22 cellular contexts compared by ENCODE assay signal in genomic region chr5:98957307-98957706, GRCh38.
"Had no signal": no experiment of that assay in that cellular context is flagged by ENCODE, and none has a peak within 500 bp of the region (broad histone marks: within the 10 kb centered on the region; RNA-seq: fewer than 3 reads in every experiment).

No MANE protein-coding gene starts in this region.

- H3K36me3 ChIP-seq: esophagus squamous epithelium, lower lobe of right lung, neutrophil, right lobe of liver, stomach, thyroid gland had no signal

- H3K4me2 ChIP-seq: smooth muscle cell had no signal

- H3K4me3 ChIP-seq: esophagus squamous epithelium, lower lobe of right lung, right lobe of liver, smooth muscle cell, stomach, thyroid gland had no signal

- H3K9ac ChIP-seq: parathyroid adenoma had no signal

- H2AFZ ChIP-seq: parathyroid adenoma had no signal

- H3K9me3 ChIP-seq: esophagus squamous epithelium, lower lobe of right lung, neutrophil, right lobe of liver, stomach, thyroid gland had no signal

- ATAC-seq: left ventricle myocardium superior; lower lobe of right lung; natural killer cell treated with Interleukin-12 subunit alpha and Interleukin-12 subunit beta and Interleukin-15 and Interleukin-18, amount 100 ng/mL, for 72 hours; right lobe of liver; stimulated activated effector memory CD8-positive, alpha-beta T cell treated with anti-CD3 and anti-CD28 coated beads, Interleukin-12 subunit alpha, Interleukin-12 subunit beta, amount 100 ng/mL, for 72 hours had no signal

- DNase-seq: effector memory CD4-positive, alpha-beta T cell; erythroblast; esophagus squamous epithelium; hypothalamus; immature natural killer cell; islet precursor cell; kidney glomerular epithelial cell; left ventricle myocardium superior; lower lobe of right lung; naive B cell; right lobe of liver; stimulated activated CD4-positive, alpha-beta T cell treated with anti-CD3 and anti-CD28 coated beads, Interleukin-12 subunit alpha, Interleukin-12 subunit beta, amount 100 ng/mL, for 4 hours; stimulated activated CD4-positive, alpha-beta T cell treated with anti-CD3 and anti-CD28 coated beads, Interleukin-2, amount 100 ng/mL, for 24 hours; stimulated activated CD4-positive, alpha-beta T cell treated with anti-CD3 and anti-CD28 coated beads, Interleukin-4, amount 100 ng/mL, for 24 hours; stimulated activated naive CD4-positive, alpha-beta T cell treated with Interleukin-2 at 50 U/mL for 16 hours; stomach; thyroid gland had no signal

- H3K4me1 ChIP-seq: esophagus squamous epithelium, lower lobe of right lung, parathyroid adenoma, right lobe of liver, stomach, thyroid gland had no signal

- H3K27me3 ChIP-seq: esophagus squamous epithelium, neutrophil, right lobe of liver, stomach, thyroid gland had no signal

- H3K27ac ChIP-seq: esophagus squamous epithelium, lower lobe of right lung, neutrophil, parathyroid adenoma, right lobe of liver, stomach, thyroid gland had no signal
